Comparison of ENCODE assay signal across 27 cellular contexts in genomic region chr11:111393096-111393495, GRCh38. TPM values are rescaled to one million over a fixed set of nuclear protein-coding genes. Genes with fewer than 3 reads are reported as not detected.
DNase-seq lines count a peak whose midpoint lies in the region; ATAC-seq and TF ChIP-seq lines count a peak whose summit lies in the region.
"Had no signal": no experiment of that assay in that cellular context is flagged by ENCODE, and none has a peak within 500 bp of the region (broad histone marks: within the 10 kb centered on the region; RNA-seq: fewer than 3 reads in every experiment).

No MANE protein-coding gene starts in this region.

- CTCF ChIA-PET in activated B cell treated with CpG ODN at 0.5 μM for 24 hours (lab: Charles Lee) = interaction anchor here (1.1 to 2.6 kb wide), 2 partner anchors 14 to 23 kb away, joined by 4 to 8 read pairs; partner anchors contain the start of gene POU2AF1
- CTCF ChIA-PET in CD4-positive, alpha-beta memory T cell (lab: Charles Lee; ENCODE audit: partially characterized antibody) = no interaction called here

- H3K27me3 Mint-ChIP-seq in activated B cell treated with CpG ODN at 0.5 μM for 24 hours = no peaks in the 10 kb centered on the region
- peaks cover 1 to 4% of the 10 kb centered on the region in 2 donors for H3K27me3 Mint-ChIP-seq in CD4-positive, alpha-beta memory T cell

- peak overlapping the region; percentile 6 for H3K4me2 ChIP-seq in Karpas-422 (ENCODE audit: low read depth, low read length, poor library complexity, severe bottlenecking)

- peaks cover 89% of the 10 kb centered on the region for H3K4me1 Mint-ChIP-seq in activated B cell treated with CpG ODN at 0.5 μM for 24 hours
- H3K4me1 Mint-ChIP-seq in CD4-positive, alpha-beta memory T cell = no peaks in the 10 kb centered on the region

- no peak for TF ChIP-seq EP300 in sigmoid colon (IDR thresholded peaks at IDR 0.05)

- TF ChIP-seq CTCF in GM12865 (IDR thresholded peaks at IDR 0.05; ENCODE audit: insufficient read depth, low read depth, low read length, missing control alignments) = no peak
- TF ChIP-seq CTCF in activated B cell treated with CpG ODN at 0.5 μM for 24 hours (IDR thresholded peaks at IDR 0.05) = no peak
- TF ChIP-seq CTCF in sigmoid colon (IDR thresholded peaks at IDR 0.05) = no peak

- H3K9ac ChIP-seq in Karpas-422 (ENCODE audit: low read length) = no peak overlapping the region

- intact Hi-C loops in activated B cell treated with CpG ODN at 0.5 μM for 24 hours (cut with micrococcal nuclease) = no loop called here
- intact Hi-C loops in left colon (cut with DNase I, micrococcal nuclease) = no loop called here
- intact Hi-C loops in CD4-positive, alpha-beta memory T cell (cut with micrococcal nuclease) = loop anchor here (2.0 kb wide), 1 partner anchor 14 kb away; the partner anchor contains the start of gene POU2AF1
- intact Hi-C loops in sigmoid colon (cut with DNase I) = no loop called here

- H3K36me3 ChIP-seq in Karpas-422 (ENCODE audit: insufficient read depth, low read length) = no peaks in the 10 kb centered on the region; the same call in 1 of the 2 replicates
- H3K36me3 ChIP-seq in CD4-positive, alpha-beta memory T cell (ENCODE audit: insufficient read depth, low read length) = no peaks in the 10 kb centered on the region
- H3K36me3 ChIP-seq in sigmoid colon = no peaks in the 10 kb centered on the region
- H3K36me3 ChIP-seq: MG63 had no signal

- peak; percentile 0 for DNase-seq in GM12865 (ENCODE audit: low read depth)
- DNase-seq in Karpas-422 = peak; percentile 72
- DNase-seq in activated B cell treated with CpG ODN at 0.5 μM for 24 hours = no peak
- DNase-seq in left colon = no peak
- DNase-seq in CD4-positive, alpha-beta memory T cell = no peak
- DNase-seq in NCI-H446 treated with DMSO at 0.1 percent for 48 hours (lab: John Stamatoyannopoulos, UW) = no peak
- DNase-seq in iPS-NIHi7 (ENCODE audit: extremely low spot score) = no peak
- no peak for DNase-seq in sigmoid colon
- DNase-seq: activated CD4-positive, alpha-beta T cell treated with anti-CD3 and anti-CD28 coated beads, Interleukin-2, amount 50 U/mL, for 48 hours; activated CD8-positive, alpha-beta memory T cell treated with anti-CD3 and anti-CD28 coated beads, Interleukin-2, amount 50 U/mL, for 4 hours; activated naive CD4-positive, alpha-beta T cell treated with anti-CD3 and anti-CD28 coated beads, Interleukin-2, amount 50 U/mL, for 16 hours; DMS79; GDM1; hippocampal formation; left cardiac atrium; MG63; NCI-H2029; NCI-H524 treated with DMSO at 0.1 percent for 48 hours; occipital lobe; SHP77 treated with DMSO at 0.1 percent for 48 hours; stimulated activated naive CD4-positive, alpha-beta T cell; T1000 had no signal

- H3K9me3 Mint-ChIP-seq in activated B cell treated with CpG ODN at 0.5 μM for 24 hours = no peaks in the 10 kb centered on the region
- H3K9me3 Mint-ChIP-seq in CD4-positive, alpha-beta memory T cell = no peaks in the 10 kb centered on the region
- H3K9me3 Mint-ChIP-seq: natural killer cell treated with Interleukin-12 subunit alpha and Interleukin-12 subunit beta and Interleukin-15 and Interleukin-18, amount 100 ng/mL, for 72 hours had no signal

- H3K27me3 ChIP-seq in Karpas-422 (ENCODE audit: low read length) (no peaks in the 10 kb centered on the region), sigmoid colon (no peaks in the 10 kb centered on the region)
- no peaks in the 10 kb centered on the region for H3K27me3 ChIP-seq in CD4-positive, alpha-beta memory T cell (ENCODE audit: insufficient read depth, low read length)
- H3K27me3 ChIP-seq: MG63 had no signal

- POLR2A ChIA-PET in activated B cell treated with CpG ODN at 0.5 μM for 24 hours (lab: Charles Lee) = interaction anchor here (1.1 to 16.0 kb wide), 4 partner anchors 11 to 30 kb away, joined by 5 to 250 read pairs (median 36); partner anchors contain the start of gene POU2AF1
- POLR2A ChIA-PET in CD4-positive, alpha-beta memory T cell (lab: Charles Lee; ENCODE audit: partially characterized antibody) = no interaction called here

- no peak overlapping the region for H3K4me3 Mint-ChIP-seq in activated B cell treated with CpG ODN at 0.5 μM for 24 hours
- no peak overlapping the region for H3K4me3 Mint-ChIP-seq in CD4-positive, alpha-beta memory T cell
- H3K4me3 Mint-ChIP-seq: natural killer cell treated with Interleukin-12 subunit alpha and Interleukin-12 subunit beta and Interleukin-15 and Interleukin-18, amount 100 ng/mL, for 72 hours had no signal

- H3K27ac Mint-ChIP-seq in activated B cell treated with CpG ODN at 0.5 μM for 24 hours = peak overlapping the region; percentile 93
- no peak overlapping the region for H3K27ac Mint-ChIP-seq in CD4-positive, alpha-beta memory T cell
- H3K27ac Mint-ChIP-seq: natural killer cell treated with Interleukin-12 subunit alpha and Interleukin-12 subunit beta and Interleukin-15 and Interleukin-18, amount 100 ng/mL, for 72 hours had no signal

- no peaks in the 10 kb centered on the region for H3K9me2 ChIP-seq in Karpas-422 (replicated peaks; ENCODE audit: insufficient read depth, low read length)

- no peak overlapping the region for H3K4me3 ChIP-seq in GM12865 (ENCODE audit: low read depth, low read length)
- no peak overlapping the region for H3K4me3 ChIP-seq in Karpas-422 (ENCODE audit: low read length)
- H3K4me3 ChIP-seq in CD4-positive, alpha-beta memory T cell (ENCODE audit: low read length in 2 of 2) = no peak overlapping the region
- no peak overlapping the region for H3K4me3 ChIP-seq in sigmoid colon
- H3K4me3 ChIP-seq: MG63 had no signal

- no peak overlapping the region for H2AFZ ChIP-seq in Karpas-422 (ENCODE audit: low read length)

- no peaks in the 10 kb centered on the region for H3K36me3 Mint-ChIP-seq in activated B cell treated with CpG ODN at 0.5 μM for 24 hours (ENCODE audit: low read depth)
- no peaks in the 10 kb centered on the region for H3K36me3 Mint-ChIP-seq in CD4-positive, alpha-beta memory T cell
- H3K36me3 Mint-ChIP-seq: natural killer cell treated with Interleukin-12 subunit alpha and Interleukin-12 subunit beta and Interleukin-15 and Interleukin-18, amount 100 ng/mL, for 72 hours had no signal

- ATAC-seq in activated B cell treated with CpG ODN at 0.5 μM for 24 hours (ENCODE audit: low read depth) (no peak), left colon (peak; percentile 48)
- ATAC-seq: HCT116; left cardiac atrium; natural killer cell treated with Interleukin-12 subunit alpha and Interleukin-12 subunit beta and Interleukin-15 and Interleukin-18, amount 100 ng/mL, for 72 hours had no signal

- TF ChIP-seq POLR2A in sigmoid colon (IDR thresholded peaks at IDR 0.05) = no peak

- no peaks in the 10 kb centered on the region for H3K79me2 ChIP-seq in Karpas-422 (ENCODE audit: low read length)

- H3K4me1 ChIP-seq in Karpas-422 (ENCODE audit: low read length) = peaks cover 57% of the 10 kb centered on the region
- H3K4me1 ChIP-seq in CD4-positive, alpha-beta memory T cell (ENCODE audit: insufficient read depth, low read length) = no peaks in the 10 kb centered on the region
- H3K4me1 ChIP-seq in sigmoid colon = no peaks in the 10 kb centered on the region

- H3K27ac ChIP-seq in Karpas-422 (ENCODE audit: low read length) (no peak overlapping the region), sigmoid colon (no peak overlapping the region)
- no peak overlapping the region for H3K27ac ChIP-seq in CD4-positive, alpha-beta memory T cell (ENCODE audit: low read depth, low read length)
- H3K27ac ChIP-seq: C4-2B had no signal

- 40 to 76% methylated on average over 5 of the region's 5 CpGs for WGBS in sigmoid colon, 2 donors

- H4K20me1 ChIP-seq in Karpas-422 (ENCODE audit: insufficient read depth, low read depth, low read length) = no peaks in the 10 kb centered on the region

- H3K9me3 ChIP-seq in Karpas-422 (ENCODE audit: low read length) = no peaks in the 10 kb centered on the region
- no peaks in the 10 kb centered on the region for H3K9me3 ChIP-seq in CD4-positive, alpha-beta memory T cell (ENCODE audit: control insufficient read depth in 1 of 2, low read length in 2 of 2)
- H3K9me3 ChIP-seq in sigmoid colon = no peaks in the 10 kb centered on the region
- H3K9me3 ChIP-seq: MG63 had no signal

RNA-seq across cellular contexts. Expression of gene POU2AF1, which starts 14.0 kb away (rescaled TPM):
- 803 and 894 TPM in 2 replicates for total RNA-seq in Karpas-422 (2014; rRNA removed; shearing (Covaris generic); ENCODE audit: low replicate concordance)
- total RNA-seq in activated B cell treated with CpG ODN at 0.5 μM for 24 hours (141 and 155 TPM in 2 replicates), left colon (10 to 100 TPM in 1 of 2 donors, 1 to 10 TPM in 1; 3.8 to 10.2 TPM), sigmoid colon (under 1 TPM in 1 of 4 donors, not detected in 3; 0.16 TPM)
- under 1 TPM; 0.47 to 0.64 TPM for total RNA-seq in CD4-positive, alpha-beta memory T cell
- polyA plus RNA-seq in CD4-positive, alpha-beta memory T cell = 1 to 10 TPM in 1 of 2 donors, under 1 TPM in 1; 0.37 to 2.0 TPM
- 10 to 100 TPM in 1 of 3 donors, 1 to 10 TPM in 1, under 1 TPM in 1; 0.92 to 27.0 (median 1.2) TPM for polyA plus RNA-seq in sigmoid colon
- total RNA-seq: lung microvascular endothelial cell, occipital lobe had no signal
- polyA plus RNA-seq: fibroblast of lung had no signal

Comparison
In these comparisons a context has a peak if more than half of its experiments do, and no peak if none do; other contexts are left out.
1. DNase-seq: peak in GM12865 (single experiment) and Karpas-422 (single experiment); none in activated B cell treated with CpG ODN at 0.5 μM for 24 hours (single experiment), left colon (0 of 2), CD4-positive, alpha-beta memory T cell (0 of 5), NCI-H446 treated with DMSO at 0.1 percent for 48 hours (single experiment), iPS-NIHi7 (single experiment) and sigmoid colon (single experiment).
2. RNA of gene POU2AF1, which starts 14.0 kb away (total RNA-seq): 803 to 894 TPM in Karpas-422 and 141 to 155 TPM in activated B cell treated with CpG ODN at 0.5 μM for 24 hours; 3.8 to 10.2 TPM in left colon, 0.47 to 0.64 TPM in CD4-positive, alpha-beta memory T cell and 0.16 TPM in sigmoid colon; every median in the first group is over 10 times any median in the second.